8 cellular contexts compared by ENCODE assay signal in genomic region chr2:75481041-75481836, GRCh38.
DNase-seq lines count a peak whose midpoint lies in the region; ATAC-seq, FAIRE-seq and TF ChIP-seq lines count a peak whose summit lies in the region.

No MANE protein-coding gene starts in this region.

- intact Hi-C loops in MCF 10A (cut with micrococcal nuclease), result no loop called here
- intact Hi-C loops in breast epithelium (cut with DNase I; ENCODE audit: low total_unique reads), result no loop called here
- intact Hi-C loops in upper lobe of right lung (cut with DNase I), result no loop called here

- DNase-seq in MCF 10A (ENCODE audit: unreplicated experiment) (peak; percentile 18), breast epithelium (ENCODE audit: low spot score in 2 of 2) (no peak), NCI-H2196 treated with DMSO at 0.1 percent for 48 hours (lab: John Stamatoyannopoulos, UW; ENCODE audit: unreplicated experiment) (peak; percentile 32), dermis blood vessel endothelial cell (peak; percentile 35), upper lobe of right lung (no peak), right atrium auricular region (ENCODE audit: low spot score) (no peak), RCC 7860 (ENCODE audit: low spot score) (no peak)
- no peak for DNase-seq in activated CD4-positive, alpha-beta T cell treated with anti-CD3 and anti-CD28 coated beads, Interleukin-2, amount 10 ng/mL, durations not matched to agents 7 days and 5 days

- H3K4me3 Mint-ChIP-seq in MCF 10A (ENCODE audit: unreplicated experiment), result no peak overlapping the region
- H3K4me3 Mint-ChIP-seq in activated CD4-positive, alpha-beta T cell treated with anti-CD3 and anti-CD28 coated beads, Interleukin-2, amount 10 ng/mL, durations not matched to agents 7 days and 5 days, result no peak overlapping the region

- H3K27ac ChIP-seq in breast epithelium, result no peak overlapping the region
- H3K27ac ChIP-seq in upper lobe of right lung, result no peak overlapping the region
- no peak overlapping the region for H3K27ac ChIP-seq in right atrium auricular region

- no peak for FAIRE-seq in RCC 7860 (lab: Jason Lieb, UNC)

- H3K27me3 ChIP-seq in breast epithelium, result no peaks in the 10 kb centered on the region
- H3K27me3 ChIP-seq in upper lobe of right lung, result no peaks in the 10 kb centered on the region
- H3K27me3 ChIP-seq in right atrium auricular region, result no peaks in the 10 kb centered on the region

- H3K4me3 ChIP-seq in breast epithelium, result no peak overlapping the region
- no peak overlapping the region for H3K4me3 ChIP-seq in upper lobe of right lung
- no peak overlapping the region for H3K4me3 ChIP-seq in right atrium auricular region

- BruUV-seq in MCF 10A (replicated peaks; lab: Mats Ljungman, UMichigan), result no TSS peak

- no peak for TF ChIP-seq CTCF in MCF 10A (IDR thresholded peaks at IDR 0.05; ENCODE audit: unreplicated experiment)
- no peak for TF ChIP-seq CTCF in breast epithelium (IDR thresholded peaks at IDR 0.05)
- TF ChIP-seq CTCF in upper lobe of right lung (IDR thresholded peaks at IDR 0.05), result peak; percentile 28
- no peak for TF ChIP-seq CTCF in right atrium auricular region (IDR thresholded peaks at IDR 0.05)

- TF ChIP-seq POLR2A in breast epithelium (IDR thresholded peaks at IDR 0.05), result no peak

- CTCF ChIA-PET in MCF 10A (lab: Yijun Ruan, JAX), result interaction anchor here (0.5 to 2.4 kb wide), 3 partner anchors 127 to 930 kb away, joined by 3 to 9 read pairs (median 3); no protein-coding TSS in a partner anchor
- CTCF ChIA-PET in activated CD4-positive, alpha-beta T cell treated with anti-CD3 and anti-CD28 coated beads, Interleukin-2, amount 10 ng/mL, durations not matched to agents 7 days and 5 days (lab: Charles Lee), result interaction anchor here (1.9 kb wide), 1 partner anchor 10 kb away, joined by 5 read pairs; no protein-coding TSS in a partner anchor

- peaks cover 4% of the 10 kb centered on the region for H3K36me3 Mint-ChIP-seq in MCF 10A (ENCODE audit: insufficient read depth, unreplicated experiment)
- H3K36me3 Mint-ChIP-seq in activated CD4-positive, alpha-beta T cell treated with anti-CD3 and anti-CD28 coated beads, Interleukin-2, amount 10 ng/mL, durations not matched to agents 7 days and 5 days (ENCODE audit: low read depth), result no peaks in the 10 kb centered on the region

- H3K27ac Mint-ChIP-seq in MCF 10A (ENCODE audit: low read depth, unreplicated experiment), result no peak overlapping the region
- H3K27ac Mint-ChIP-seq in activated CD4-positive, alpha-beta T cell treated with anti-CD3 and anti-CD28 coated beads, Interleukin-2, amount 10 ng/mL, durations not matched to agents 7 days and 5 days, result no peak overlapping the region

- POLR2A ChIA-PET in MCF 10A (lab: Yijun Ruan, JAX), result no interaction called here
- POLR2A ChIA-PET in activated CD4-positive, alpha-beta T cell treated with anti-CD3 and anti-CD28 coated beads, Interleukin-2, amount 10 ng/mL, durations not matched to agents 7 days and 5 days (lab: Charles Lee), result no interaction called here

- H3K4me1 ChIP-seq in breast epithelium (no peaks in the 10 kb centered on the region), upper lobe of right lung (no peaks in the 10 kb centered on the region), right atrium auricular region (no peaks in the 10 kb centered on the region)

- peak; percentile 58 for ATAC-seq in upper lobe of right lung

- no peaks in the 10 kb centered on the region for H3K4me1 Mint-ChIP-seq in MCF 10A (ENCODE audit: insufficient read depth, unreplicated experiment)
- no peaks in the 10 kb centered on the region for H3K4me1 Mint-ChIP-seq in activated CD4-positive, alpha-beta T cell treated with anti-CD3 and anti-CD28 coated beads, Interleukin-2, amount 10 ng/mL, durations not matched to agents 7 days and 5 days

- no peaks in the 10 kb centered on the region for H3K27me3 Mint-ChIP-seq in MCF 10A (ENCODE audit: insufficient read depth, unreplicated experiment)
- peaks cover 10% of the 10 kb centered on the region for H3K27me3 Mint-ChIP-seq in activated CD4-positive, alpha-beta T cell treated with anti-CD3 and anti-CD28 coated beads, Interleukin-2, amount 10 ng/mL, durations not matched to agents 7 days and 5 days

- H3K9me3 Mint-ChIP-seq in MCF 10A (ENCODE audit: unreplicated experiment), result peaks cover under 1% of the 10 kb centered on the region
- no peaks in the 10 kb centered on the region for H3K9me3 Mint-ChIP-seq in activated CD4-positive, alpha-beta T cell treated with anti-CD3 and anti-CD28 coated beads, Interleukin-2, amount 10 ng/mL, durations not matched to agents 7 days and 5 days

- H3K36me3 ChIP-seq in breast epithelium (no peaks in the 10 kb centered on the region), upper lobe of right lung (no peaks in the 10 kb centered on the region), right atrium auricular region (no peaks in the 10 kb centered on the region)

- H3K9me3 ChIP-seq in breast epithelium (no peaks in the 10 kb centered on the region), upper lobe of right lung (no peaks in the 10 kb centered on the region), right atrium auricular region (no peaks in the 10 kb centered on the region)

Comparison
In these comparisons a context has a peak if more than half of its experiments do, and no peak if none do; other contexts are left out.
1. DNase-seq: peak in MCF 10A (single experiment), NCI-H2196 treated with DMSO at 0.1 percent for 48 hours (single experiment) and dermis blood vessel endothelial cell (single experiment); none in breast epithelium (0 of 2), upper lobe of right lung (single experiment), right atrium auricular region (single experiment), activated CD4-positive, alpha-beta T cell treated with anti-CD3 and anti-CD28 coated beads, Interleukin-2, amount 10 ng/mL, durations not matched to agents 7 days and 5 days (single experiment) and RCC 7860 (single experiment).